ENCODE assay signal across 19 cellular contexts in the genomic region with DNA sequence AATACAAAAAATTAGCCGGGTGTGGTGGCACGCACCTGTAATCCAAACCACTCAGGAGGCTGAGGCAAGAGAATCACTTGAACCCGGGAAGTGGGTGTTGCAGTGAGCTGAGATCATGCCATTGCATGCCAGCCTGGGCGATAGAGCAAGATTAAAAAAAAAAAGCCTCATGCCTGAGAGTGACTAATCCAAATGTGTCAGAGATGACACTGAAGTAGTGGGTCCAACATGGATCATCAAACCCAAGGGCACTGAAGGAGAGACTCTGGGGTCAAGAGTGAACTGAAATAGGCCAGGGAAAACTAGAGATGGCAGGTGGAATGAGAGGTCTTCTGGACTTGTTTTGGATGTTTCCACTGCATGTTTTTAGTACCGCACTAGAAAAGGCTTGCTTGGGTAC. TPM values are rescaled to one million over a fixed set of nuclear protein-coding genes. Genes with fewer than 3 reads are reported as not detected.
DNase-seq lines count a peak whose midpoint lies in the region; FAIRE-seq and TF ChIP-seq lines count a peak whose summit lies in the region.
"Had no signal": no experiment of that assay in that cellular context is flagged by ENCODE, and none has a peak within 500 bp of the region (broad histone marks: within the 10 kb centered on the region; RNA-seq: fewer than 3 reads in every experiment).

No MANE protein-coding gene starts in this region.

- intact Hi-C loops in mammary epithelial cell (cut with micrococcal nuclease): no loop called here
- intact Hi-C loops in MCF 10A (cut with micrococcal nuclease): no loop called here

- H3K36me3 Mint-ChIP-seq in MCF 10A (ENCODE audit: insufficient read depth, unreplicated experiment): no peaks in the 10 kb centered on the region
- H3K36me3 Mint-ChIP-seq: CD14-positive monocyte; CD4-positive, alpha-beta memory T cell had no signal

- no peak overlapping the region for H3K4me3 Mint-ChIP-seq in MCF 10A (ENCODE audit: unreplicated experiment)
- H3K4me3 Mint-ChIP-seq: CD14-positive monocyte; CD4-positive, alpha-beta memory T cell; H9 had no signal

- no peaks in the 10 kb centered on the region for H3K9me3 Mint-ChIP-seq in MCF 10A (ENCODE audit: unreplicated experiment)
- H3K9me3 Mint-ChIP-seq: CD14-positive monocyte, H9 had no signal

- H3K4me2 ChIP-seq in mammary epithelial cell (ENCODE audit: insufficient read depth, low read depth, low read length): no peak overlapping the region
- H3K4me2 ChIP-seq: BLaER1 had no signal

- no peaks in the 10 kb centered on the region for H3K79me2 ChIP-seq in mammary epithelial cell (ENCODE audit: insufficient read depth, low read length)

- no peaks in the 10 kb centered on the region for H3K4me1 ChIP-seq in mammary epithelial cell (ENCODE audit: insufficient read depth, low read length)
- H3K4me1 ChIP-seq: BLaER1 had no signal

- no peak overlapping the region for H3K9ac ChIP-seq in mammary epithelial cell (ENCODE audit: insufficient read depth, low read length)
- H3K9ac ChIP-seq: BLaER1 had no signal

- no peak for FAIRE-seq in H54 (lab: Jason Lieb, UNC)
- FAIRE-seq: G401.6, GM12891, GM19239 had no signal

- H2AFZ ChIP-seq in mammary epithelial cell (ENCODE audit: low read depth, low read length): no peak overlapping the region

- H3K4me3 ChIP-seq in mammary epithelial cell (replicated peaks in 1 of 3; ENCODE audit: insufficient read depth in 1 of 3, low read depth in 2 of 3, low read length in 3 of 3) (no peak overlapping the region), MG63 (no peak overlapping the region), epithelial cell of esophagus (ENCODE audit: low read length) (no peak overlapping the region)
- H3K4me3 ChIP-seq: BLaER1 had no signal

- dilution Hi-C loops in mammary epithelial cell (cut with HindIII; ENCODE audit: low sequenced_read_pairs): no loop called here

- H3K27me3 Mint-ChIP-seq in MCF 10A (ENCODE audit: insufficient read depth, unreplicated experiment): no peaks in the 10 kb centered on the region

- CTCF ChIA-PET in mammary epithelial cell (lab: Charles Lee; ENCODE audit: low non-redundant PET): no interaction called here
- CTCF ChIA-PET in MCF 10A (lab: Yijun Ruan, JAX): no interaction called here

- H3K36me3 ChIP-seq in mammary epithelial cell (ENCODE audit: insufficient read depth, low read length) (no peaks in the 10 kb centered on the region), MG63 (no peaks in the 10 kb centered on the region)
- H3K36me3 ChIP-seq: BLaER1 had no signal

- TF ChIP-seq POLR2A in H54 (IDR thresholded peaks at IDR 0.05; ENCODE audit: low read depth, low read length): no peak

- peak; percentile 36 for DNase-seq in mammary epithelial cell
- DNase-seq in MCF 10A (ENCODE audit: unreplicated experiment): no peak
- peak; percentile 23 for DNase-seq in MG63
- peak; percentile 61 for DNase-seq in epithelial cell of esophagus (ENCODE audit: low read depth)
- no peak for DNase-seq in H54 (ENCODE audit: insufficient read length, low spot score)
- no peak for DNase-seq in 8988T
- DNase-seq in globus pallidus (ENCODE audit: low spot score): no peak
- no peak for DNase-seq in T-helper 1 cell
- DNase-seq: CD4-positive, alpha-beta memory T cell; DMS153; DMS79; GOT3; H9 had no signal

- H4K20me1 ChIP-seq in mammary epithelial cell (ENCODE audit: insufficient read depth, low read length): no peaks in the 10 kb centered on the region
- H4K20me1 ChIP-seq: BLaER1 had no signal

- no peaks in the 10 kb centered on the region for H3K9me3 ChIP-seq in mammary epithelial cell (replicated peaks; ENCODE audit: insufficient read depth, low read length)
- H3K9me3 ChIP-seq in MG63: no peaks in the 10 kb centered on the region
- H3K9me3 ChIP-seq: BLaER1 had no signal

- BruUV-seq in mammary epithelial cell (replicated peaks; lab: Mats Ljungman, UMichigan) (no TSS peak), MCF 10A (replicated peaks; lab: Mats Ljungman, UMichigan) (no TSS peak)

- no peaks in the 10 kb centered on the region for H3K4me1 Mint-ChIP-seq in MCF 10A (ENCODE audit: insufficient read depth, unreplicated experiment)
- H3K4me1 Mint-ChIP-seq: CD14-positive monocyte; CD4-positive, alpha-beta memory T cell had no signal

- no peak overlapping the region for H3K27ac Mint-ChIP-seq in MCF 10A (ENCODE audit: low read depth, unreplicated experiment)
- H3K27ac Mint-ChIP-seq: CD14-positive monocyte; CD4-positive, alpha-beta memory T cell; H9 had no signal

- H3K27me3 ChIP-seq in mammary epithelial cell (ENCODE audit: insufficient read depth, low read length) (no peaks in the 10 kb centered on the region), MG63 (no peaks in the 10 kb centered on the region)
- H3K27me3 ChIP-seq: BLaER1 had no signal

- WGBS in mammary epithelial cell (ENCODE audit: low coverage, missing lambda C conversion rate): 67% methylated on average over 3 of the region's 5 CpGs

- in situ Hi-C loops in mammary epithelial cell (cut with MboI; ENCODE audit: low sequenced_read_pairs in 2 of 2): no loop called here

- TF ChIP-seq CTCF in mammary epithelial cell (conservative IDR thresholded peaks at IDR 0.05 in 1 of 2, IDR thresholded peaks at IDR 0.05 in 1 of 2; ENCODE audit: extremely low read depth in 1 of 2, insufficient read depth in 1 of 2, low read depth in 1 of 2, low read length in 2 of 2): no peak
- TF ChIP-seq CTCF in MCF 10A (IDR thresholded peaks at IDR 0.05; ENCODE audit: unreplicated experiment): no peak
- TF ChIP-seq CTCF in epithelial cell of esophagus (IDR thresholded peaks at IDR 0.05; ENCODE audit: insufficient read depth, low read depth, low read length, missing control alignments): no peak

- no peak overlapping the region for H3K27ac ChIP-seq in mammary epithelial cell (ENCODE audit: insufficient read depth, low read depth, low read length)
- H3K27ac ChIP-seq: 22Rv1, BLaER1 had no signal

- POLR2A ChIA-PET in MCF 10A (lab: Yijun Ruan, JAX): no interaction called here

RNA-seq across cellular contexts. Expression of a gene that starts 10.2 kb away (rescaled TPM):
- total RNA-seq in mammary epithelial cell (10 to 100 TPM in 1 of 2 donors, 1 to 10 TPM in 1; 4.6 to 12.0 TPM), MCF 10A (2022) (2.9 and 3.9 TPM in 2 replicates)
- polyA plus RNA-seq in mammary epithelial cell: 1.7 TPM
- 12.6 TPM for polyA minus RNA-seq in mammary epithelial cell
- 2.6 and 5.7 TPM in 2 replicates for total RNA-seq in MG63 (2014; rRNA removed; shearing (Covaris generic); ENCODE audit: low replicate concordance)
- polyA plus RNA-seq: CD14-positive monocyte; CD4-positive, alpha-beta memory T cell had no signal

Comparison
In these comparisons a context has a peak if more than half of its experiments do, and no peak if none do; other contexts are left out.
1. DNase-seq: peak in mammary epithelial cell (single experiment), MG63 (single experiment) and epithelial cell of esophagus (single experiment); none in MCF 10A (single experiment), H54 (single experiment), 8988T (single experiment), globus pallidus (single experiment) and T-helper 1 cell (0 of 5).